ENCODE assay signal across 21 cellular contexts in genomic region chr11:41978951-41979350, GRCh38.
DNase-seq lines count a peak whose midpoint lies in the region; TF ChIP-seq lines count a peak whose summit lies in the region.
"Had no signal": no experiment of that assay in that cellular context is flagged by ENCODE, and none has a peak within 500 bp of the region (broad histone marks: within the 10 kb centered on the region; RNA-seq: fewer than 3 reads in every experiment).

No MANE protein-coding gene starts in this region.

- H3K4me1 ChIP-seq in breast epithelium (no peaks in the 10 kb centered on the region), Caco-2 (no peaks in the 10 kb centered on the region), A673 (ENCODE audit: insufficient read depth, low read length, poor library complexity, severe bottlenecking) (no peaks in the 10 kb centered on the region)

- no peaks in the 10 kb centered on the region for H3K36me3 ChIP-seq in breast epithelium
- H3K36me3 ChIP-seq in kidney epithelial cell (ENCODE audit: control insufficient read depth, insufficient read depth, low read length), result no peaks in the 10 kb centered on the region
- no peaks in the 10 kb centered on the region for H3K36me3 ChIP-seq in Caco-2 (ENCODE audit: control insufficient read depth, insufficient read depth, low read length)
- no peaks in the 10 kb centered on the region for H3K36me3 ChIP-seq in A673 (ENCODE audit: insufficient read depth, low read length, poor library complexity, severe bottlenecking)

- intact Hi-C loops in MCF 10A (cut with micrococcal nuclease) (no loop called here), breast epithelium (cut with DNase I; ENCODE audit: low total_unique reads) (no loop called here), Caco-2 (cut with micrococcal nuclease; ENCODE audit: unreplicated experiment) (no loop called here), A673 (cut with micrococcal nuclease; ENCODE audit: unreplicated experiment) (no loop called here)

- H3K4me3 ChIP-seq in breast epithelium (no peak overlapping the region), kidney epithelial cell (ENCODE audit: low read depth, low read length) (no peak overlapping the region), Caco-2 (ENCODE audit: low read depth, low read length) (no peak overlapping the region), A673 (ENCODE audit: low read depth, low read length, poor library complexity, severe bottlenecking) (no peak overlapping the region)

- H3K9me3 ChIP-seq in breast epithelium, result no peaks in the 10 kb centered on the region
- no peaks in the 10 kb centered on the region for H3K9me3 ChIP-seq in Caco-2
- peaks cover 25% of the 10 kb centered on the region for H3K9me3 ChIP-seq in A673 (ENCODE audit: low read depth, low read length, poor library complexity, severe bottlenecking)

- H3K27me3 Mint-ChIP-seq in MCF 10A (ENCODE audit: insufficient read depth, unreplicated experiment) (no peaks in the 10 kb centered on the region), Caco-2 (ENCODE audit: insufficient read depth, unreplicated experiment) (no peaks in the 10 kb centered on the region)
- H3K27me3 Mint-ChIP-seq: B cell had no signal

- POLR2A ChIA-PET in MCF 10A (lab: Yijun Ruan, JAX) (no interaction called here), Caco-2 (lab: Charles Lee) (no interaction called here), A673 (lab: Charles Lee; ENCODE audit: low non-redundant PET) (no interaction called here)

- H3K27me3 ChIP-seq in breast epithelium (no peaks in the 10 kb centered on the region), kidney epithelial cell (ENCODE audit: control insufficient read depth, insufficient read depth, low read length) (no peaks in the 10 kb centered on the region), Caco-2 (replicated peaks; ENCODE audit: control insufficient read depth, insufficient read depth, low read length) (no peaks in the 10 kb centered on the region), A673 (replicated peaks; ENCODE audit: insufficient read depth, low read depth, low read length, poor library complexity) (no peaks in the 10 kb centered on the region)

- no peak for TF ChIP-seq CTCF in MCF 10A (IDR thresholded peaks at IDR 0.05; ENCODE audit: unreplicated experiment)
- no peak for TF ChIP-seq CTCF in breast epithelium (IDR thresholded peaks at IDR 0.05)
- TF ChIP-seq CTCF in kidney epithelial cell (IDR thresholded peaks at IDR 0.05; ENCODE audit: insufficient read depth, low read length, poor library complexity, severe bottlenecking), result no peak
- no peak for TF ChIP-seq CTCF in Caco-2 (IDR thresholded peaks at IDR 0.05; ENCODE audit: insufficient read depth in 1 of 2, low read depth in 1 of 2, low read length in 1 of 2, severe bottlenecking in 1 of 2, unreplicated experiment in 1 of 2)
- no peak for TF ChIP-seq CTCF in A673 (conservative IDR thresholded peaks at IDR 0.05; ENCODE audit: low read depth, low read length)

- CTCF ChIA-PET in MCF 10A (lab: Yijun Ruan, JAX) (no interaction called here), Caco-2 (lab: Charles Lee) (no interaction called here), A673 (lab: Charles Lee) (no interaction called here)

- H3K27ac ChIP-seq in breast epithelium, result no peak overlapping the region
- no peak overlapping the region for H3K27ac ChIP-seq in caudate nucleus (ENCODE audit: low read depth, low read length)
- no peak overlapping the region for H3K27ac ChIP-seq in A673 (ENCODE audit: low read depth, low read length, poor library complexity, severe bottlenecking)

- H3K9me3 Mint-ChIP-seq in MCF 10A (ENCODE audit: unreplicated experiment) (peaks cover 8% of the 10 kb centered on the region), Caco-2 (ENCODE audit: unreplicated experiment) (peaks cover 9% of the 10 kb centered on the region)

- BruUV-seq in MCF 10A (replicated peaks; lab: Mats Ljungman, UMichigan) (no TSS peak), Caco-2 (replicated peaks; lab: Mats Ljungman, UMichigan) (no TSS peak), A673 (replicated peaks; lab: Mats Ljungman, UMichigan) (no TSS peak)

- H3K27ac Mint-ChIP-seq in MCF 10A (ENCODE audit: low read depth, unreplicated experiment) (no peak overlapping the region), Caco-2 (ENCODE audit: unreplicated experiment) (no peak overlapping the region)
- H3K27ac Mint-ChIP-seq: B cell had no signal

- DNase-seq in MCF 10A (ENCODE audit: unreplicated experiment) (peak; percentile 33), breast epithelium (ENCODE audit: low spot score in 2 of 2) (no peak), caudate nucleus (lab: John Stamatoyannopoulos, UW) (peak in 36 of 61 donors; percentile 2 to 85 (median 34)), kidney epithelial cell (ENCODE audit: low read depth) (peak; percentile 14), Caco-2 (no peak), A673 (ENCODE audit: low spot score) (no peak), DMS153 treated with DMSO at 0.1 percent for 48 hours (lab: John Stamatoyannopoulos, UW; ENCODE audit: unreplicated experiment) (no peak)
- DNase-seq in central memory CD4-positive, alpha-beta T cell, result no peak
- DNase-seq: 8988T, Calu3, DMS79, KG1, NCI-H1048, NCI-H1436 treated with DMSO at 0.1 percent for 48 hours, NCI-H2029, NCI-H2171 treated with DMSO at 0.1 percent for 48 hours, NCI-H774, OCI-M1, RPMI8226, SIG-M5 had no signal

- H3K4me3 Mint-ChIP-seq in MCF 10A (ENCODE audit: unreplicated experiment) (no peak overlapping the region), Caco-2 (ENCODE audit: unreplicated experiment) (no peak overlapping the region)
- H3K4me3 Mint-ChIP-seq: B cell had no signal

- H3K36me3 Mint-ChIP-seq in MCF 10A (ENCODE audit: insufficient read depth, unreplicated experiment), result no peaks in the 10 kb centered on the region
- H3K36me3 Mint-ChIP-seq in Caco-2 (ENCODE audit: insufficient read depth, unreplicated experiment), result no peaks in the 10 kb centered on the region

- no peak for TF ChIP-seq POLR2A in breast epithelium (IDR thresholded peaks at IDR 0.05)

- H3K4me1 Mint-ChIP-seq in MCF 10A (ENCODE audit: insufficient read depth, unreplicated experiment), result peaks cover 7% of the 10 kb centered on the region
- no peaks in the 10 kb centered on the region for H3K4me1 Mint-ChIP-seq in Caco-2 (ENCODE audit: low read depth, unreplicated experiment)
- H3K4me1 Mint-ChIP-seq: B cell had no signal

Comparison
In these comparisons a context has a peak if more than half of its experiments do, and no peak if none do; other contexts are left out.
1. DNase-seq: peak in MCF 10A (single experiment), caudate nucleus (36 of 61) and kidney epithelial cell (single experiment); none in breast epithelium (0 of 2), Caco-2 (0 of 2), A673 (single experiment), central memory CD4-positive, alpha-beta T cell (single experiment) and DMS153 treated with DMSO at 0.1 percent for 48 hours (single experiment).